In genomic region chr6:157519255-157520116, GRCh38 we compare ENCODE assay signal across 21 cellular contexts.
"Had no signal": no experiment of that assay in that cellular context is flagged by ENCODE, and none has a peak within 500 bp of the region (broad histone marks: within the 10 kb centered on the region; RNA-seq: fewer than 3 reads in every experiment).

No MANE protein-coding gene starts in this region.

- H3K27ac ChIP-seq: gastroesophageal sphincter, heart right ventricle, right atrium auricular region had no signal

- ATAC-seq: activated CD4-positive, alpha-beta T cell treated with anti-CD3 and anti-CD28 coated beads for 36 hours; activated T-cell treated with anti-CD3 and anti-CD28 coated beads, Interleukin-2, amount 50 U/mL, for 72 hours; effector memory CD8-positive, alpha-beta T cell; left colon; mucosa of descending colon; natural killer cell; T-helper 17 cell had no signal

- H3K27me3 Mint-ChIP-seq: activated CD4-positive, alpha-beta memory T cell treated with anti-CD3 and anti-CD28 coated beads, Interleukin-2, amount 10 ng/mL, durations not matched to agents 7 days and 5 days; activated CD4-positive, alpha-beta T cell treated with anti-CD3 and anti-CD28 coated beads for 36 hours; activated naive CD8-positive, alpha-beta T cell treated with anti-CD3 and anti-CD28 coated beads for 36 hours; brain; dendritic cell treated with granulocyte-macrophage colony-stimulating factor and Interleukin-4, amounts not matched to agents 40 ng/mL and 50 ng/mL, for 4 days; effector memory CD8-positive, alpha-beta T cell; T-helper 17 cell; type B pancreatic cell had no signal

- H3K9me3 ChIP-seq: gastroesophageal sphincter, heart right ventricle, mucosa of descending colon, right atrium auricular region had no signal

- H3K4me3 ChIP-seq: gastroesophageal sphincter, heart right ventricle, lung, mucosa of descending colon, right atrium auricular region, skin epidermis had no signal

- H3K27me3 ChIP-seq: gastroesophageal sphincter, heart right ventricle, right atrium auricular region had no signal

- H3K4me3 Mint-ChIP-seq: activated CD4-positive, alpha-beta memory T cell treated with anti-CD3 and anti-CD28 coated beads, Interleukin-2, amount 10 ng/mL, durations not matched to agents 7 days and 5 days; activated CD4-positive, alpha-beta T cell treated with anti-CD3 and anti-CD28 coated beads for 36 hours; activated naive CD8-positive, alpha-beta T cell treated with anti-CD3 and anti-CD28 coated beads for 36 hours; activated T-cell treated with anti-CD3 and anti-CD28 coated beads, Interleukin-2, amount 50 U/mL, for 72 hours; brain; dendritic cell treated with granulocyte-macrophage colony-stimulating factor and Interleukin-4, amounts not matched to agents 40 ng/mL and 50 ng/mL, for 4 days; effector memory CD8-positive, alpha-beta T cell; natural killer cell; T-helper 17 cell; type B pancreatic cell had no signal

- H3K4me1 ChIP-seq: gastroesophageal sphincter had no signal

- H3K27ac Mint-ChIP-seq: activated CD4-positive, alpha-beta memory T cell treated with anti-CD3 and anti-CD28 coated beads, Interleukin-2, amount 10 ng/mL, durations not matched to agents 7 days and 5 days; activated CD4-positive, alpha-beta T cell treated with anti-CD3 and anti-CD28 coated beads for 36 hours; activated naive CD8-positive, alpha-beta T cell treated with anti-CD3 and anti-CD28 coated beads for 36 hours; activated T-cell treated with anti-CD3 and anti-CD28 coated beads, Interleukin-2, amount 50 U/mL, for 72 hours; dendritic cell treated with granulocyte-macrophage colony-stimulating factor and Interleukin-4, amounts not matched to agents 40 ng/mL and 50 ng/mL, for 4 days; effector memory CD8-positive, alpha-beta T cell; T-helper 17 cell; type B pancreatic cell had no signal

- DNase-seq: activated CD4-positive, alpha-beta memory T cell treated with anti-CD3 and anti-CD28 coated beads, Interleukin-2, amount 10 ng/mL, durations not matched to agents 7 days and 5 days; activated CD4-positive, alpha-beta T cell treated with anti-CD3 and anti-CD28 coated beads for 36 hours; activated CD8-positive, alpha-beta memory T cell treated with anti-CD3 and anti-CD28 coated beads, Interleukin-2, amount 50 U/mL, for 4 hours; activated naive CD8-positive, alpha-beta T cell treated with anti-CD3 and anti-CD28 coated beads for 36 hours; activated T-cell treated with anti-CD3 and anti-CD28 coated beads, Interleukin-2, amount 50 U/mL, for 72 hours; effector memory CD8-positive, alpha-beta T cell; left colon; mucosa of descending colon; natural killer cell; nucleus accumbens; stimulated activated CD4-positive, alpha-beta T cell treated with anti-CD3 and anti-CD28 coated beads, Interleukin-4, amount 100 ng/mL, for 24 hours; stimulated activated naive CD4-positive, alpha-beta T cell treated with Interleukin-2 at 50 U/mL for 16 hours; T-helper 17 cell had no signal

- H3K9me3 Mint-ChIP-seq: activated naive CD8-positive, alpha-beta T cell treated with anti-CD3 and anti-CD28 coated beads for 36 hours; activated T-cell treated with anti-CD3 and anti-CD28 coated beads, Interleukin-2, amount 50 U/mL, for 72 hours; dendritic cell treated with granulocyte-macrophage colony-stimulating factor and Interleukin-4, amounts not matched to agents 40 ng/mL and 50 ng/mL, for 4 days; effector memory CD8-positive, alpha-beta T cell; natural killer cell; type B pancreatic cell had no signal

- H3K36me3 ChIP-seq: gastroesophageal sphincter, heart right ventricle, right atrium auricular region had no signal

- H3K36me3 Mint-ChIP-seq: activated naive CD8-positive, alpha-beta T cell treated with anti-CD3 and anti-CD28 coated beads for 36 hours; brain; natural killer cell; type B pancreatic cell had no signal
